ENCODE assay signal across 8 cellular contexts in genomic region chr15:89383635-89384604, GRCh38. TPM values are rescaled to one million over a fixed set of nuclear protein-coding genes. Genes with fewer than 3 reads are reported as not detected.
DNase-seq lines count a peak whose midpoint lies in the region; ATAC-seq and TF ChIP-seq lines count a peak whose summit lies in the region.

No MANE protein-coding gene starts in this region.

- no peak for TF ChIP-seq EP300 in esophagus muscularis mucosa (IDR thresholded peaks at IDR 0.05)

- peaks cover 30% of the 10 kb centered on the region for H3K4me1 ChIP-seq in HUES48 (ENCODE audit: control insufficient read depth, insufficient read depth, low read length)
- peaks cover 4 to 19% (median 13%) of the 10 kb centered on the region in 4 donors for H3K4me1 ChIP-seq in esophagus muscularis mucosa

- no peak overlapping the region for H3K9ac ChIP-seq in HUES48 (ENCODE audit: low read depth, low read length)

- DNase-seq in NCI-H524 (lab: John Stamatoyannopoulos, UW) (peak; percentile 99), choroid plexus epithelial cell (ENCODE audit: low read depth) (peak; percentile 60), skeletal muscle cell (ENCODE audit: low read depth) (peak; percentile 6), esophagus muscularis mucosa (ENCODE audit: extremely low spot score) (no peak)

- H3K9me3 ChIP-seq in HUES48 (ENCODE audit: control insufficient read depth, insufficient read depth, low read length) (no peaks in the 10 kb centered on the region), esophagus muscularis mucosa (no peaks in the 10 kb centered on the region)

- no peak for TF ChIP-seq POLR2A in esophagus muscularis mucosa (IDR thresholded peaks at IDR 0.05; ENCODE audit: low read depth)

- H3K27ac ChIP-seq in HUES48 (ENCODE audit: low read depth, low read length) (peak overlapping the region; percentile 56), esophagus muscularis mucosa (replicated peaks in 1 of 4) (no peak overlapping the region)

- TF ChIP-seq CTCF in choroid plexus epithelial cell (conservative IDR thresholded peaks at IDR 0.05; ENCODE audit: low read depth, low read length) (no peak), esophagus muscularis mucosa (IDR thresholded peaks at IDR 0.05) (no peak)

- intact Hi-C loops in esophagus muscularis mucosa (cut with DNase I): no loop called here

- H3K4me3 ChIP-seq in HUES48 (ENCODE audit: low read depth, low read length) (no peak overlapping the region), choroid plexus epithelial cell (ENCODE audit: low read depth, low read length) (no peak overlapping the region), skeletal muscle cell (ENCODE audit: low read depth, low read length) (no peak overlapping the region), esophagus muscularis mucosa (no peak overlapping the region)

- H3K36me3 ChIP-seq in HUES48 (ENCODE audit: control insufficient read depth, insufficient read depth, low read length) (no peaks in the 10 kb centered on the region), esophagus muscularis mucosa (no peaks in the 10 kb centered on the region)

- no peak for ATAC-seq in HG03439 (IDR thresholded peaks at IDR 0.05; ENCODE audit: unreplicated experiment)
- ATAC-seq in HG03469 (IDR thresholded peaks at IDR 0.05; ENCODE audit: unreplicated experiment): no peak
- ATAC-seq in GM19395 (IDR thresholded peaks at IDR 0.05; ENCODE audit: unreplicated experiment): no peak

- 49% methylated on average over 4 of the region's 11 CpGs for WGBS in esophagus muscularis mucosa

- peaks cover 98% of the 10 kb centered on the region for H3K27me3 ChIP-seq in HUES48 (ENCODE audit: control insufficient read depth, insufficient read depth, low read length)
- peaks cover 0 to 49% (median 12%) of the 10 kb centered on the region in 4 donors for H3K27me3 ChIP-seq in esophagus muscularis mucosa

RNA-seq across cellular contexts. Expression of gene POLG, which starts 49.3 kb away (rescaled TPM):
- 10 to 100 TPM; 51.0 to 86.0 (median 66.7) TPM for total RNA-seq in esophagus muscularis mucosa
